In the genomic region with DNA sequence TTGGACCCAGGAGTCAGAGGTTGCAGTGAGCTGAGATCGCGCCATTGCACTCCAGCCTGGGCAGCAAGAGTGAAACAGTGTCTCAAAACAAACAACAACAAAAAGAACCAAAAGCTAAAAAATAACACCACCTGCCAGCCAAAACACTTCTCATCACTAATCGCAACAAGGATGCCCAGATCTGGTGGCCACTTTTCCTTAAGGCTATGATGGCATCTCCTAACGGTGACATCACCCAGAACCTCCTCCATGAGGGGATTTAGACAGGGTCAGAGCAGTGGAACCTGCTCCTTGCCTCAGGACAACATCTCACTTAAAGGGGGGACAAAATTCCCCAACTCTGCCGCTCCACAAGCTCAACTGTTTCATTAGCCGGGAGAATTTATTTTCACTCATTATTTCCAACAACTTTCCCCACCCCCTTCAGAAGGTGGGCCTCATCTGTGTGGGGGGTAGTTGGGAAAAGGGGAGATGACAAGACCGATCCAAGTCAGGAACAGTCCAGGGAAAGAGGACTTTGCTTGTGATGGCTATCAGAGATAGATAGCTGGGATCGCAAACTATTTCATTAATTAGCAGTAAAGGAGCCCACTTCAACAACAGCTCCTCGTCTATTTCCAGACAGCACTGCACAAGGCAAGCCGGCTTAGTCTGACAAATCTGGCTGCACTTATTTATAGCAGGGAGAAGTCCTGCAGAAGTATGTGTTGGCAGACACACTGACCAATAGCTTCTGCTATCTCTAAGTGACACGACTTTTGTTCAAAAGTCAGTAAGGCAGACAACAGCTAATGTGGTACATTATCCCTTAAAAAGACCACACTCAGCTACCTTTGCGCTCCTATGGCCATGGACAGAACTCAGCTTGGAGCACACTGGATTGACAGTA, we compare ENCODE assay signal across 1 cellular context.
A peak's percentile ranks its signal among the peaks of the same experiment; 100 is the strongest.
TF ChIP-seq lines count a peak whose summit lies in the region.

No MANE protein-coding gene starts in this region.

TF ChIP-seq in HEK293, 187 proteins besides CTCF, POLR2A, EP300 and RAD21 (continued from another document):
- TF ChIP-seq, protein P1, sequence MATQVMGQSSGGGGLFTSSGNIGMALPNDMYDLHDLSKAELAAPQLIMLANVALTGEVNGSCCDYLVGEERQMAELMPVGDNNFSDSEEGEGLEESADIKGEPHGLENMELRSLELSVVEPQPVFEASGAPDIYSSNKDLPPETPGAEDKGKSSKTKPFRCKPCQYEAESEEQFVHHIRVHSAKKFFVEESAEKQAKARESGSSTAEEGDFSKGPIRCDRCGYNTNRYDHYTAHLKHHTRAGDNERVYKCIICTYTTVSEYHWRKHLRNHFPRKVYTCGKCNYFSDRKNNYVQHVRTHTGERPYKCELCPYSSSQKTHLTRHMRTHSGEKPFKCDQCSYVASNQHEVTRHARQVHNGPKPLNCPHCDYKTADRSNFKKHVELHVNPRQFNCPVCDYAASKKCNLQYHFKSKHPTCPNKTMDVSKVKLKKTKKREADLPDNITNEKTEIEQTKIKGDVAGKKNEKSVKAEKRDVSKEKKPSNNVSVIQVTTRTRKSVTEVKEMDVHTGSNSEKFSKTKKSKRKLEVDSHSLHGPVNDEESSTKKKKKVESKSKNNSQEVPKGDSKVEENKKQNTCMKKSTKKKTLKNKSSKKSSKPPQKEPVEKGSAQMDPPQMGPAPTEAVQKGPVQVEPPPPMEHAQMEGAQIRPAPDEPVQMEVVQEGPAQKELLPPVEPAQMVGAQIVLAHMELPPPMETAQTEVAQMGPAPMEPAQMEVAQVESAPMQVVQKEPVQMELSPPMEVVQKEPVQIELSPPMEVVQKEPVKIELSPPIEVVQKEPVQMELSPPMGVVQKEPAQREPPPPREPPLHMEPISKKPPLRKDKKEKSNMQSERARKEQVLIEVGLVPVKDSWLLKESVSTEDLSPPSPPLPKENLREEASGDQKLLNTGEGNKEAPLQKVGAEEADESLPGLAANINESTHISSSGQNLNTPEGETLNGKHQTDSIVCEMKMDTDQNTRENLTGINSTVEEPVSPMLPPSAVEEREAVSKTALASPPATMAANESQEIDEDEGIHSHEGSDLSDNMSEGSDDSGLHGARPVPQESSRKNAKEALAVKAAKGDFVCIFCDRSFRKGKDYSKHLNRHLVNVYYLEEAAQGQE (tag by site-specific recombination; IDR thresholded peaks at IDR 0.05) = no peak
- TF ChIP-seq, protein P2, sequence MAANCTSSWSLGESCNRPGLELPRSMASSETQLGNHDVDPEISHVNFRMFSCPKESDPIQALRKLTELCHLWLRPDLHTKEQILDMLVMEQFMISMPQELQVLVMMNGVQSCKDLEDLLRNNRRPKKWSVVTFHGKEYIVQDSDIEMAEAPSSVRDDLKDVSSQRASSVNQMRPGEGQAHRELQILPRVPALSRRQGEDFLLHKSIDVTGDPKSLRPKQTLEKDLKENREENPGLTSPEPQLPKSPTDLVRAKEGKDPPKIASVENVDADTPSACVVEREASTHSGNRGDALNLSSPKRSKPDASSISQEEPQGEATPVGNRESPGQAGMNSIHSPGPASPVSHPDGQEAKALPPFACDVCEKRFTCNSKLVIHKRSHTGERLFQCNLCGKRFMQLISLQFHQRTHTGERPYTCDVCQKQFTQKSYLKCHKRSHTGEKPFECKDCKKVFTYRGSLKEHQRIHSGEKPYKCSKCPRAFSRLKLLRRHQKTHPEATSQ (tag by site-specific recombination; IDR thresholded peaks at IDR 0.05) = no peak
- no peak for TF ChIP-seq ZNF114 (tag by site-specific recombination; IDR thresholded peaks at IDR 0.05)
- TF ChIP-seq ZNF76 (tag by site-specific recombination; IDR thresholded peaks at IDR 0.05; ENCODE audit: borderline replicate concordance, low read depth) = no peak
- TF ChIP-seq ZNF510 (tag by site-specific recombination; IDR thresholded peaks at IDR 0.05; ENCODE audit: insufficient replicate concordance) = no peak
- no peak for TF ChIP-seq ZNF155 (tag by site-specific recombination; IDR thresholded peaks at IDR 0.05)
- no peak for TF ChIP-seq ZNF10 (tag by site-specific recombination; IDR thresholded peaks at IDR 0.05)
- TF ChIP-seq ZNF792 (tag by site-specific recombination; IDR thresholded peaks at IDR 0.05) = no peak
- peak; percentile 68 for TF ChIP-seq PRDM1 (tag by site-specific recombination; IDR thresholded peaks at IDR 0.05)
- TF ChIP-seq ZBTB21 (tag by site-specific recombination; IDR thresholded peaks at IDR 0.05) = peak; percentile 81
- TF ChIP-seq ZNF658 (tag by site-specific recombination; IDR thresholded peaks at IDR 0.05) = no peak
- peak; percentile 91 for TF ChIP-seq ZNF629 (tag by site-specific recombination; IDR thresholded peaks at IDR 0.05)
- TF ChIP-seq ZNF211 (tag by site-specific recombination; IDR thresholded peaks at IDR 0.05; ENCODE audit: low read depth) = no peak
- TF ChIP-seq ZNF677 (tag by site-specific recombination; IDR thresholded peaks at IDR 0.05) = no peak
- TF ChIP-seq, protein P3, sequence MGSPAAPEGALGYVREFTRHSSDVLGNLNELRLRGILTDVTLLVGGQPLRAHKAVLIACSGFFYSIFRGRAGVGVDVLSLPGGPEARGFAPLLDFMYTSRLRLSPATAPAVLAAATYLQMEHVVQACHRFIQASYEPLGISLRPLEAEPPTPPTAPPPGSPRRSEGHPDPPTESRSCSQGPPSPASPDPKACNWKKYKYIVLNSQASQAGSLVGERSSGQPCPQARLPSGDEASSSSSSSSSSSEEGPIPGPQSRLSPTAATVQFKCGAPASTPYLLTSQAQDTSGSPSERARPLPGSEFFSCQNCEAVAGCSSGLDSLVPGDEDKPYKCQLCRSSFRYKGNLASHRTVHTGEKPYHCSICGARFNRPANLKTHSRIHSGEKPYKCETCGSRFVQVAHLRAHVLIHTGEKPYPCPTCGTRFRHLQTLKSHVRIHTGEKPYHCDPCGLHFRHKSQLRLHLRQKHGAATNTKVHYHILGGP (tag by site-specific recombination; IDR thresholded peaks at IDR 0.05) = no peak
- no peak for TF ChIP-seq ZNF548 (tag by site-specific recombination; IDR thresholded peaks at IDR 0.05)
- TF ChIP-seq ZNF133 (tag by site-specific recombination; IDR thresholded peaks at IDR 0.05) = no peak
- TF ChIP-seq ZNF768 (tag by site-specific recombination; IDR thresholded peaks at IDR 0.05) = no peak
- no peak for TF ChIP-seq EGR2 (tag by site-specific recombination; IDR thresholded peaks at IDR 0.05; ENCODE audit: low read depth)
- no peak for TF ChIP-seq ZNF366 (tag by site-specific recombination; conservative IDR thresholded peaks at IDR 0.05)
- TF ChIP-seq SP2 (tag by site-specific recombination; IDR thresholded peaks at IDR 0.05) = no peak
- no peak for TF ChIP-seq ZNF555 (tag by site-specific recombination; conservative IDR thresholded peaks at IDR 0.05)
- TF ChIP-seq, protein P4, sequence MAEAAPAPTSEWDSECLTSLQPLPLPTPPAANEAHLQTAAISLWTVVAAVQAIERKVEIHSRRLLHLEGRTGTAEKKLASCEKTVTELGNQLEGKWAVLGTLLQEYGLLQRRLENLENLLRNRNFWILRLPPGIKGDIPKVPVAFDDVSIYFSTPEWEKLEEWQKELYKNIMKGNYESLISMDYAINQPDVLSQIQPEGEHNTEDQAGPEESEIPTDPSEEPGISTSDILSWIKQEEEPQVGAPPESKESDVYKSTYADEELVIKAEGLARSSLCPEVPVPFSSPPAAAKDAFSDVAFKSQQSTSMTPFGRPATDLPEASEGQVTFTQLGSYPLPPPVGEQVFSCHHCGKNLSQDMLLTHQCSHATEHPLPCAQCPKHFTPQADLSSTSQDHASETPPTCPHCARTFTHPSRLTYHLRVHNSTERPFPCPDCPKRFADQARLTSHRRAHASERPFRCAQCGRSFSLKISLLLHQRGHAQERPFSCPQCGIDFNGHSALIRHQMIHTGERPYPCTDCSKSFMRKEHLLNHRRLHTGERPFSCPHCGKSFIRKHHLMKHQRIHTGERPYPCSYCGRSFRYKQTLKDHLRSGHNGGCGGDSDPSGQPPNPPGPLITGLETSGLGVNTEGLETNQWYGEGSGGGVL (tag by site-specific recombination; IDR thresholded peaks at IDR 0.05) = no peak
- TF ChIP-seq KLF1 (tag by site-specific recombination; IDR thresholded peaks at IDR 0.05) = no peak
